Comparison of ENCODE assay signal across 23 cellular contexts in genomic region chr3:5476403-5476802, GRCh38.
"Had no signal": no experiment of that assay in that cellular context is flagged by ENCODE, and none has a peak within 500 bp of the region (broad histone marks: within the 10 kb centered on the region; RNA-seq: fewer than 3 reads in every experiment).

No MANE protein-coding gene starts in this region.

- H3K27ac ChIP-seq: parathyroid adenoma, stomach, thyroid gland, vagina had no signal

- H3K4me1 Mint-ChIP-seq: memory B cell; mesothelial cell of epicardium; naive B cell; neural crest cell; stimulated activated effector memory CD8-positive, alpha-beta T cell treated with anti-CD3 and anti-CD28 coated beads, Interleukin-12 subunit alpha, Interleukin-12 subunit beta, amount 100 ng/mL, for 72 hours had no signal

- H3K27ac Mint-ChIP-seq: effector memory CD8-positive, alpha-beta T cell; memory B cell; mesothelial cell of epicardium; naive B cell; natural killer cell treated with Interleukin-12 subunit alpha and Interleukin-12 subunit beta and Interleukin-15 and Interleukin-18, amount 100 ng/mL, for 72 hours; progenitor cell of endocrine pancreas; stimulated activated effector memory CD8-positive, alpha-beta T cell treated with anti-CD3 and anti-CD28 coated beads, Interleukin-12 subunit alpha, Interleukin-12 subunit beta, amount 100 ng/mL, for 72 hours had no signal

- H2AFZ ChIP-seq: parathyroid adenoma had no signal

- H3K9ac ChIP-seq: parathyroid adenoma had no signal

- H3K9me3 Mint-ChIP-seq: memory B cell, neural crest cell had no signal

- H3K36me3 ChIP-seq: stomach, thyroid gland, vagina had no signal

- H3K27me3 Mint-ChIP-seq: effector memory CD8-positive, alpha-beta T cell; memory B cell; natural killer cell treated with Interleukin-12 subunit alpha and Interleukin-12 subunit beta and Interleukin-15 and Interleukin-18, amount 100 ng/mL, for 72 hours had no signal

- H3K36me3 Mint-ChIP-seq: memory B cell; mesothelial cell of epicardium; naive B cell; natural killer cell treated with Interleukin-12 subunit alpha and Interleukin-12 subunit beta and Interleukin-15 and Interleukin-18, amount 100 ng/mL, for 72 hours; stimulated activated effector memory CD8-positive, alpha-beta T cell treated with anti-CD3 and anti-CD28 coated beads, Interleukin-12 subunit alpha, Interleukin-12 subunit beta, amount 100 ng/mL, for 72 hours had no signal

- H3K4me3 ChIP-seq: lung, mucosa of descending colon, smooth muscle cell, stomach, thyroid gland, vagina had no signal

- H3K79me2 ChIP-seq: parathyroid adenoma had no signal

- H3K4me2 ChIP-seq: smooth muscle cell had no signal

- H3K27me3 ChIP-seq: stomach, thyroid gland, vagina had no signal

- H3K4me3 Mint-ChIP-seq: effector memory CD8-positive, alpha-beta T cell; memory B cell; mesothelial cell of epicardium; naive B cell; natural killer cell treated with Interleukin-12 subunit alpha and Interleukin-12 subunit beta and Interleukin-15 and Interleukin-18, amount 100 ng/mL, for 72 hours; neural crest cell; stimulated activated effector memory CD8-positive, alpha-beta T cell treated with anti-CD3 and anti-CD28 coated beads, Interleukin-12 subunit alpha, Interleukin-12 subunit beta, amount 100 ng/mL, for 72 hours had no signal

- DNase-seq: cortex of kidney; effector memory CD8-positive, alpha-beta T cell; hypothalamus; kidney; mucosa of descending colon; naive B cell; stimulated activated CD4-positive, alpha-beta T cell treated with anti-CD3 and anti-CD28 coated beads, Interleukin-12 subunit alpha, Interleukin-12 subunit beta, amount 100 ng/mL, for 4 hours; stimulated activated CD4-positive, alpha-beta T cell treated with anti-CD3 and anti-CD28 coated beads, Interleukin-1b, Interleukin-23, amount 100 ng/mL, for 48 hours; stimulated activated CD4-positive, alpha-beta T cell treated with anti-CD3 and anti-CD28 coated beads, Interleukin-4, amount 100 ng/mL, for 24 hours; stimulated activated naive CD4-positive, alpha-beta T cell treated with Interleukin-2 at 50 U/mL for 16 hours; stomach; thyroid gland; trophoblast cell had no signal

- H3K9me3 ChIP-seq: mucosa of descending colon, stomach, thyroid gland, vagina had no signal

- H3K4me1 ChIP-seq: parathyroid adenoma, stomach, thyroid gland, vagina had no signal
